9 cellular contexts compared by ENCODE assay signal in genomic region chr17:39688475-39688835, GRCh38. TPM values are rescaled to one million over a fixed set of nuclear protein-coding genes. Genes with fewer than 3 reads are reported as not detected.
DNase-seq lines count a peak whose midpoint lies in the region; ATAC-seq and TF ChIP-seq lines count a peak whose summit lies in the region.
"Had no signal": no experiment of that assay in that cellular context is flagged by ENCODE, and none has a peak within 500 bp of the region (broad histone marks: within the 10 kb centered on the region; RNA-seq: fewer than 3 reads in every experiment).

No MANE protein-coding gene starts in this region.

- no peaks in the 10 kb centered on the region for H3K9me3 ChIP-seq in thyroid gland

- no peak for DNase-seq in activated CD4-positive, alpha-beta T cell treated with anti-CD3 and anti-CD28 coated beads, Interleukin-2, amount 10 ng/mL, durations not matched to agents 7 days and 5 days
- no peak for DNase-seq in activated CD4-positive, alpha-beta T cell treated with anti-CD3 and anti-CD28 coated beads, Interleukin-2, amount 50 U/mL, for 1 hour
- no peak for DNase-seq in activated naive CD8-positive, alpha-beta T cell treated with anti-CD3 and anti-CD28 coated beads, Interleukin-2, amount 10 ng/mL, durations not matched to agents 7 days and 5 days
- peak; percentile 27 for DNase-seq in kidney tubule cell (ENCODE audit: low spot score)
- no peak for DNase-seq in thyroid gland
- DNase-seq in head of caudate nucleus, result no peak
- DNase-seq: SW 1271 had no signal

- H3K27ac ChIP-seq in thyroid gland, result peak overlapping the region; percentile 90 to 95 (median 94)

- no peak for TF ChIP-seq CTCF in thyroid gland (IDR thresholded peaks at IDR 0.05)

- peak overlapping the region in 2 of 3 donors; percentile 48 to 63 for H3K4me3 ChIP-seq in thyroid gland (replicated peaks in 1 of 3)

- no peak for TF ChIP-seq POLR2A in thyroid gland (IDR thresholded peaks at IDR 0.05)

- H3K4me1 ChIP-seq in thyroid gland, result peaks cover 7 to 22% of the 10 kb centered on the region in 2 donors

- intact Hi-C loops in thyroid gland (cut with DNase I) (loop anchor here (5.0 kb wide), 1 partner anchor 61 kb away; the partner anchor contains the start of gene PPP1R1B), head of caudate nucleus (cut with DNase I) (no loop called here)

- peaks cover 7% of the 10 kb centered on the region for H3K9me3 Mint-ChIP-seq in activated CD4-positive, alpha-beta T cell treated with anti-CD3 and anti-CD28 coated beads, Interleukin-2, amount 10 ng/mL, durations not matched to agents 7 days and 5 days
- H3K9me3 Mint-ChIP-seq in activated naive CD8-positive, alpha-beta T cell treated with anti-CD3 and anti-CD28 coated beads, Interleukin-2, amount 10 ng/mL, durations not matched to agents 7 days and 5 days, result no peaks in the 10 kb centered on the region

- CTCF ChIA-PET in activated CD4-positive, alpha-beta T cell treated with anti-CD3 and anti-CD28 coated beads, Interleukin-2, amount 10 ng/mL, durations not matched to agents 7 days and 5 days (lab: Charles Lee), result interaction anchor here (1.0 to 2.4 kb wide), 8 partner anchors 10 to 341 kb away, joined by 3 to 14 read pairs (median 6); partner anchors contain the start of gene MIEN1

- H3K27ac Mint-ChIP-seq in activated CD4-positive, alpha-beta T cell treated with anti-CD3 and anti-CD28 coated beads, Interleukin-2, amount 10 ng/mL, durations not matched to agents 7 days and 5 days, result peak overlapping the region; percentile 98
- peak overlapping the region; percentile 89 for H3K27ac Mint-ChIP-seq in activated naive CD8-positive, alpha-beta T cell treated with anti-CD3 and anti-CD28 coated beads, Interleukin-2, amount 10 ng/mL, durations not matched to agents 7 days and 5 days

- no peaks in the 10 kb centered on the region for H3K27me3 Mint-ChIP-seq in activated CD4-positive, alpha-beta T cell treated with anti-CD3 and anti-CD28 coated beads, Interleukin-2, amount 10 ng/mL, durations not matched to agents 7 days and 5 days
- no peaks in the 10 kb centered on the region for H3K27me3 Mint-ChIP-seq in activated naive CD8-positive, alpha-beta T cell treated with anti-CD3 and anti-CD28 coated beads, Interleukin-2, amount 10 ng/mL, durations not matched to agents 7 days and 5 days

- H3K4me3 Mint-ChIP-seq in activated CD4-positive, alpha-beta T cell treated with anti-CD3 and anti-CD28 coated beads, Interleukin-2, amount 10 ng/mL, durations not matched to agents 7 days and 5 days, result peak overlapping the region; percentile 94
- peak overlapping the region; percentile 88 for H3K4me3 Mint-ChIP-seq in activated naive CD8-positive, alpha-beta T cell treated with anti-CD3 and anti-CD28 coated beads, Interleukin-2, amount 10 ng/mL, durations not matched to agents 7 days and 5 days

- WGBS in thyroid gland, 2 donors, result 11 to 23% methylated on average over 6 of the region's 6 CpGs

- no peaks in the 10 kb centered on the region for H3K27me3 ChIP-seq in thyroid gland

- peaks cover 29% of the 10 kb centered on the region for H3K4me1 Mint-ChIP-seq in activated CD4-positive, alpha-beta T cell treated with anti-CD3 and anti-CD28 coated beads, Interleukin-2, amount 10 ng/mL, durations not matched to agents 7 days and 5 days
- H3K4me1 Mint-ChIP-seq in activated naive CD8-positive, alpha-beta T cell treated with anti-CD3 and anti-CD28 coated beads, Interleukin-2, amount 10 ng/mL, durations not matched to agents 7 days and 5 days, result peaks cover 14% of the 10 kb centered on the region

- POLR2A ChIA-PET in activated CD4-positive, alpha-beta T cell treated with anti-CD3 and anti-CD28 coated beads, Interleukin-2, amount 10 ng/mL, durations not matched to agents 7 days and 5 days (lab: Charles Lee), result interaction anchor here (0.7 to 1.0 kb wide), 2 partner anchors 14 to 41 kb away, joined by 3 to 6 read pairs; partner anchors contain the start of gene MIEN1
- POLR2A ChIA-PET in activated naive CD8-positive, alpha-beta T cell treated with anti-CD3 and anti-CD28 coated beads, Interleukin-2, amount 10 ng/mL, durations not matched to agents 7 days and 5 days (lab: Charles Lee), result interaction anchor here (0.5 to 2.8 kb wide), 9 partner anchors 11 to 495 kb away, joined by 3 to 46 read pairs (median 3); partner anchors contain the start of genes ERBB2, MIEN1 and PNMT

- no peak for ATAC-seq in activated naive CD8-positive, alpha-beta T cell treated with anti-CD3 and anti-CD28 coated beads, Interleukin-2, amount 10 ng/mL, durations not matched to agents 7 days and 5 days (ENCODE audit: low read depth)
- ATAC-seq in HG02610 (IDR thresholded peaks at IDR 0.05; ENCODE audit: unreplicated experiment) (no peak), GM21447 (IDR thresholded peaks at IDR 0.05; ENCODE audit: unreplicated experiment) (no peak)

- peaks cover 0 to under 1% of the 10 kb centered on the region in 2 donors for H3K36me3 ChIP-seq in thyroid gland

- H3K36me3 Mint-ChIP-seq in activated CD4-positive, alpha-beta T cell treated with anti-CD3 and anti-CD28 coated beads, Interleukin-2, amount 10 ng/mL, durations not matched to agents 7 days and 5 days (ENCODE audit: low read depth), result peaks cover 24% of the 10 kb centered on the region
- H3K36me3 Mint-ChIP-seq in activated naive CD8-positive, alpha-beta T cell treated with anti-CD3 and anti-CD28 coated beads, Interleukin-2, amount 10 ng/mL, durations not matched to agents 7 days and 5 days, result peaks cover 7% of the 10 kb centered on the region

RNA-seq across cellular contexts. Expression of gene PGAP3, which starts 0.6 kb away (rescaled TPM):
- total RNA-seq in activated CD4-positive, alpha-beta T cell treated with anti-CD3 and anti-CD28 coated beads, Interleukin-2, amount 10 ng/mL, durations not matched to agents 7 days and 5 days, result 10 to 100 TPM; 27.0 to 30.6 TPM
- total RNA-seq in activated naive CD8-positive, alpha-beta T cell treated with anti-CD3 and anti-CD28 coated beads, Interleukin-2, amount 10 ng/mL, durations not matched to agents 7 days and 5 days, result 10 to 100 TPM; 18.3 to 23.9 TPM
- total RNA-seq in thyroid gland, result 10 to 100 TPM; 55.6 to 88.1 (median 72.7) TPM

RNA-seq across cellular contexts. Expression of gene ERBB2, which starts 11.4 kb away (rescaled TPM):
- total RNA-seq in activated CD4-positive, alpha-beta T cell treated with anti-CD3 and anti-CD28 coated beads, Interleukin-2, amount 10 ng/mL, durations not matched to agents 7 days and 5 days, result 1 to 10 TPM; 4.5 to 4.6 TPM
- 1 to 10 TPM; 6.4 to 6.6 TPM for total RNA-seq in activated naive CD8-positive, alpha-beta T cell treated with anti-CD3 and anti-CD28 coated beads, Interleukin-2, amount 10 ng/mL, durations not matched to agents 7 days and 5 days
- total RNA-seq in thyroid gland, result 100 to 1,000 TPM in 3 of 4 donors, 10 to 100 TPM in 1; 74.3 to 170 (median 139) TPM

RNA-seq across cellular contexts. Expression of gene PNMT, which starts 20.2 kb away (rescaled TPM):
- total RNA-seq in activated CD4-positive, alpha-beta T cell treated with anti-CD3 and anti-CD28 coated beads, Interleukin-2, amount 10 ng/mL, durations not matched to agents 7 days and 5 days, result under 1 TPM in 1 of 2 experiments, not detected in 1; 0.19 TPM
- not detected for total RNA-seq in activated naive CD8-positive, alpha-beta T cell treated with anti-CD3 and anti-CD28 coated beads, Interleukin-2, amount 10 ng/mL, durations not matched to agents 7 days and 5 days
- 1 to 10 TPM in 3 of 4 donors, not detected in 1; 1.1 to 3.3 (median 1.2) TPM for total RNA-seq in thyroid gland

RNA-seq across cellular contexts. Expression of gene TCAP, which starts 23.3 kb away (rescaled TPM):
- total RNA-seq in activated CD4-positive, alpha-beta T cell treated with anti-CD3 and anti-CD28 coated beads, Interleukin-2, amount 10 ng/mL, durations not matched to agents 7 days and 5 days, result 1 to 10 TPM; 2.0 to 2.1 TPM
- 1 to 10 TPM; 2.7 to 3.2 TPM for total RNA-seq in activated naive CD8-positive, alpha-beta T cell treated with anti-CD3 and anti-CD28 coated beads, Interleukin-2, amount 10 ng/mL, durations not matched to agents 7 days and 5 days
- total RNA-seq in thyroid gland, result 1 to 10 TPM in 3 of 4 donors, under 1 TPM in 1; 0.63 to 2.1 (median 1.5) TPM

RNA-seq across cellular contexts. Expression of gene MIEN1, which starts 41.9 kb away (rescaled TPM):
- 10 to 100 TPM; 49.7 to 50.2 TPM for total RNA-seq in activated CD4-positive, alpha-beta T cell treated with anti-CD3 and anti-CD28 coated beads, Interleukin-2, amount 10 ng/mL, durations not matched to agents 7 days and 5 days
- total RNA-seq in activated naive CD8-positive, alpha-beta T cell treated with anti-CD3 and anti-CD28 coated beads, Interleukin-2, amount 10 ng/mL, durations not matched to agents 7 days and 5 days, result 10 to 100 TPM; 38.1 to 38.6 TPM
- 100 to 1,000 TPM in 1 of 4 donors, 10 to 100 TPM in 3; 39.8 to 134 (median 70.3) TPM for total RNA-seq in thyroid gland

Comparison
In these comparisons a context has a peak if more than half of its experiments do, and no peak if none do; other contexts are left out.
1. RNA of gene ERBB2, which starts 11.4 kb away (total RNA-seq): 74.3 to 170 TPM in thyroid gland; 6.4 to 6.6 TPM in activated naive CD8-positive, alpha-beta T cell treated with anti-CD3 and anti-CD28 coated beads, Interleukin-2, amount 10 ng/mL, durations not matched to agents 7 days and 5 days and 4.5 to 4.6 TPM in activated CD4-positive, alpha-beta T cell treated with anti-CD3 and anti-CD28 coated beads, Interleukin-2, amount 10 ng/mL, durations not matched to agents 7 days and 5 days; every median in the first group is over 4 times any median in the second.